In genomic region chr5:128534729-128535128, GRCh38 we compare ENCODE assay signal across 16 cellular contexts. TPM values are rescaled to one million over a fixed set of nuclear protein-coding genes. Genes with fewer than 3 reads are reported as not detected.
DNase-seq lines count a peak whose midpoint lies in the region; ATAC-seq and TF ChIP-seq lines count a peak whose summit lies in the region.
"Had no signal": no experiment of that assay in that cellular context is flagged by ENCODE, and none has a peak within 500 bp of the region (broad histone marks: within the 10 kb centered on the region; RNA-seq: fewer than 3 reads in every experiment).

No MANE protein-coding gene starts in this region.

- in situ Hi-C loops in brain microvascular endothelial cell (cut with HindIII; ENCODE audit: low pct_ligation_motif_present, low sequenced_read_pairs): no loop called here

- no peak for TF ChIP-seq POLR2A in tibial nerve (IDR thresholded peaks at IDR 0.05)

- peak; percentile 55 for ATAC-seq in mucosa of descending colon
- no peak for ATAC-seq in HG03025 (IDR thresholded peaks at IDR 0.05; ENCODE audit: low FRiP score, unreplicated experiment)
- ATAC-seq: T-cell had no signal

- no peaks in the 10 kb centered on the region for H3K36me3 ChIP-seq in mucosa of descending colon (ENCODE audit: low read depth)
- H3K36me3 ChIP-seq in brain microvascular endothelial cell (replicated peaks): no peaks in the 10 kb centered on the region
- no peaks in the 10 kb centered on the region for H3K36me3 ChIP-seq in tibial nerve
- H3K36me3 ChIP-seq: BLaER1, right atrium auricular region had no signal

- H3K4me3 ChIP-seq in mucosa of descending colon (no peak overlapping the region), brain microvascular endothelial cell (ENCODE audit: low read depth, low read length) (no peak overlapping the region), tibial nerve (no peak overlapping the region)
- H3K4me3 ChIP-seq: BLaER1, right atrium auricular region had no signal

- peak; percentile 44 for DNase-seq in EL
- peak; percentile 59 for DNase-seq in LoVo (ENCODE audit: low spot score)
- no peak for DNase-seq in chondrocyte (ENCODE audit: low spot score)
- no peak for DNase-seq in mucosa of descending colon
- no peak for DNase-seq in GOT3 (lab: John Stamatoyannopoulos, UW)
- no peak for DNase-seq in brain microvascular endothelial cell
- no peak for DNase-seq in tibial nerve (ENCODE audit: low spot score in 2 of 2)
- DNase-seq: activated CD4-positive, alpha-beta T cell treated with anti-CD3 and anti-CD28 coated beads for 1 hour; aorta; GDM1; NCI-H1930; T-cell had no signal

- peak overlapping the region; percentile 46 for H3K27ac Mint-ChIP-seq in chondrocyte (ENCODE audit: unreplicated experiment)
- H3K27ac Mint-ChIP-seq: stimulated activated naive CD8-positive, alpha-beta T cell treated with anti-CD3 and anti-CD28 coated beads, Interleukin-15, Interleukin-2, amounts not matched to agents 100 ng/mL and 50 ng/mL, for 24 hours; T-cell had no signal

- no peak for TF ChIP-seq EP300 in tibial nerve (IDR thresholded peaks at IDR 0.05)

- peaks cover 10% of the 10 kb centered on the region for H3K36me3 Mint-ChIP-seq in chondrocyte (ENCODE audit: low read depth)
- H3K36me3 Mint-ChIP-seq: T-cell had no signal

- peak; percentile 28 for TF ChIP-seq CTCF in chondrocyte (IDR thresholded peaks at IDR 0.05)
- no peak for TF ChIP-seq CTCF in mucosa of descending colon (IDR thresholded peaks at IDR 0.05)
- TF ChIP-seq CTCF in brain microvascular endothelial cell (IDR thresholded peaks at IDR 0.05; ENCODE audit: low read depth, low read length, missing control alignments): no peak
- TF ChIP-seq CTCF in tibial nerve (IDR thresholded peaks at IDR 0.05): no peak

- H3K9me3 ChIP-seq in mucosa of descending colon: no peaks in the 10 kb centered on the region
- no peaks in the 10 kb centered on the region for H3K9me3 ChIP-seq in tibial nerve
- H3K9me3 ChIP-seq: right atrium auricular region had no signal

- 62 to 70% methylated on average over 6 of the region's 6 CpGs for WGBS in tibial nerve, 2 donors

- H3K4me1 ChIP-seq in mucosa of descending colon (ENCODE audit: low read depth): peaks cover 10% of the 10 kb centered on the region
- peaks cover 0 to 32% (median 10%) of the 10 kb centered on the region in 4 donors for H3K4me1 ChIP-seq in tibial nerve
- H3K4me1 ChIP-seq: BLaER1 had no signal

- peaks cover 59% of the 10 kb centered on the region for H3K4me1 Mint-ChIP-seq in chondrocyte (ENCODE audit: low read depth)

- H3K27me3 ChIP-seq in brain microvascular endothelial cell (replicated peaks): no peaks in the 10 kb centered on the region
- peaks cover 0 to 36% of the 10 kb centered on the region in 2 donors for H3K27me3 ChIP-seq in tibial nerve
- H3K27me3 ChIP-seq: BLaER1 had no signal

- peak overlapping the region; percentile 84 for H3K4me3 Mint-ChIP-seq in chondrocyte (ENCODE audit: unreplicated experiment)
- H3K4me3 Mint-ChIP-seq: stimulated activated naive CD8-positive, alpha-beta T cell treated with anti-CD3 and anti-CD28 coated beads, Interleukin-15, Interleukin-2, amounts not matched to agents 100 ng/mL and 50 ng/mL, for 24 hours; T-cell had no signal

- H3K27me3 Mint-ChIP-seq in chondrocyte (ENCODE audit: low read depth): no peaks in the 10 kb centered on the region

- intact Hi-C loops in mucosa of descending colon (cut with DNase I, micrococcal nuclease): no loop called here

- H3K27ac ChIP-seq in brain microvascular endothelial cell (no peak overlapping the region), tibial nerve (no peak overlapping the region)
- H3K27ac ChIP-seq: BLaER1 had no signal

- H3K9me3 Mint-ChIP-seq in chondrocyte (ENCODE audit: low read depth): no peaks in the 10 kb centered on the region
- H3K9me3 Mint-ChIP-seq: T-cell had no signal

RNA-seq across cellular contexts. Expression of gene FBN2, which starts 3.3 kb away (rescaled TPM):
- 303 to 524 TPM (median 311 TPM) in 3 replicates for total RNA-seq in chondrocyte
- total RNA-seq in mucosa of descending colon: 1 to 10 TPM; 1.0 to 5.8 (median 1.6) TPM
- total RNA-seq in tibial nerve: 1 to 10 TPM; 1.2 to 6.3 (median 3.6) TPM

Comparison
In these comparisons a context has a peak if more than half of its experiments do, and no peak if none do; other contexts are left out.
1. DNase-seq: peak in EL (single experiment) and LoVo (single experiment); none in chondrocyte (single experiment), mucosa of descending colon (0 of 3), GOT3 (single experiment), brain microvascular endothelial cell (single experiment) and tibial nerve (0 of 2).
2. RNA of gene FBN2, which starts 3.3 kb away (total RNA-seq): 303 to 524 TPM in chondrocyte; 1.2 to 6.3 TPM in tibial nerve and 1.0 to 5.8 TPM in mucosa of descending colon; every median in the first group is over 10 times any median in the second.